ENCODE assay signal across 27 cellular contexts in genomic region chr3:27293954-27294353, GRCh38.
A peak's percentile ranks its signal among the peaks of the same experiment; 100 is the strongest.
DNase-seq lines count a peak whose midpoint lies in the region; ATAC-seq and TF ChIP-seq lines count a peak whose summit lies in the region.
"Had no signal": no experiment of that assay in that cellular context is flagged by ENCODE, and none has a peak within 500 bp of the region (broad histone marks: within the 10 kb centered on the region; RNA-seq: fewer than 3 reads in every experiment).

No MANE protein-coding gene starts in this region.

- ATAC-seq in left cardiac atrium (no peak), gastroesophageal sphincter (peak; percentile 10), HG03520 (IDR thresholded peaks at IDR 0.05; ENCODE audit: unreplicated experiment) (no peak)

- H3K27me3 ChIP-seq in cardiac muscle cell (no peaks in the 10 kb centered on the region), gastroesophageal sphincter (no peaks in the 10 kb centered on the region), PC-9 (ENCODE audit: insufficient read depth, low read depth) (no peaks in the 10 kb centered on the region)
- H3K27me3 ChIP-seq: ascending aorta, upper lobe of left lung had no signal

- H4K20me1 ChIP-seq in PC-9 (ENCODE audit: insufficient read depth), result no peaks in the 10 kb centered on the region

- H3K4me1 ChIP-seq in cardiac muscle cell (ENCODE audit: low read depth), result peaks cover 14% of the 10 kb centered on the region
- H3K4me1 ChIP-seq in gastroesophageal sphincter, result peaks cover 3 to 50% (median 8%) of the 10 kb centered on the region in 3 donors
- no peaks in the 10 kb centered on the region for H3K4me1 ChIP-seq in PC-9 (replicated peaks; ENCODE audit: insufficient read depth)

- H3K9me2 ChIP-seq in PC-9 (ENCODE audit: insufficient read depth), result no peaks in the 10 kb centered on the region

- TF ChIP-seq CTCF in cardiac muscle cell (IDR thresholded peaks at IDR 0.05; ENCODE audit: low read depth, low read length) (no peak), chondrocyte (IDR thresholded peaks at IDR 0.05) (no peak), gastroesophageal sphincter (IDR thresholded peaks at IDR 0.05) (no peak), PC-9 (conservative IDR thresholded peaks at IDR 0.05) (no peak), CD14-positive monocyte (IDR thresholded peaks at IDR 0.05) (no peak)

- intact Hi-C loops in left cardiac atrium (cut with DNase I) (no loop called here), PC-9 (cut with micrococcal nuclease; ENCODE audit: unreplicated experiment) (no loop called here), CD14-positive monocyte (cut with micrococcal nuclease) (no loop called here)

- H3K27ac Mint-ChIP-seq in chondrocyte (ENCODE audit: unreplicated experiment) (peak overlapping the region; percentile 10), CD14-positive monocyte (no peak overlapping the region)
- H3K27ac Mint-ChIP-seq: activated naive CD4-positive, alpha-beta T cell treated with anti-CD3 and anti-CD28 coated beads, Interleukin-2, amount 10 ng/mL, durations not matched to agents 7 days and 5 days; activated T-helper 1 cell treated with anti-CD3 and anti-CD28 coated beads, Interleukin-12 subunit alpha, Interleukin-12 subunit beta, Interleukin-2, Interleukin-4 antibody, amounts not matched to agents 30 ng/mL and 10 ng/mL and 1 ng/mL, durations not matched to agents 14 hours and 24 hours and 36 hours had no signal

- peak in 1 of 2 donors; percentile 52 for DNase-seq in cardiac muscle cell (ENCODE audit: low read depth in 1 of 2, low spot score in 1 of 2)
- DNase-seq in left cardiac atrium, result no peak
- no peak for DNase-seq in chondrocyte (ENCODE audit: low spot score)
- DNase-seq in glomerular visceral epithelial cell (ENCODE audit: extremely low spot score), result no peak
- DNase-seq in PC-9, result no peak
- no peak for DNase-seq in CD14-positive monocyte (ENCODE audit: low spot score)
- DNase-seq: activated CD4-positive, alpha-beta T cell treated with anti-CD3 and anti-CD28 coated beads, Interleukin-2, amount 50 U/mL, for 1 hour; activated naive CD4-positive, alpha-beta T cell treated with anti-CD3 and anti-CD28 coated beads, Interleukin-2, amount 10 ng/mL, durations not matched to agents 7 days and 5 days; cerebellar nuclear complex; DMS153; effector CD4-positive, alpha-beta T cell; GDM1; GM23248; Kasumi-1; kidney; mammary epithelial cell; NCI-H1694 treated with DMSO at 0.1 percent for 48 hours; NCI-H2171 treated with DMSO at 0.1 percent for 48 hours; NCI-H526; T-helper 2 cell; upper lobe of left lung had no signal

- no peak overlapping the region for H2AFZ ChIP-seq in PC-9
- H2AFZ ChIP-seq: GM23248 had no signal

- TF ChIP-seq EP300 in gastroesophageal sphincter (IDR thresholded peaks at IDR 0.05), result no peak

- H3K36me3 Mint-ChIP-seq in chondrocyte (ENCODE audit: low read depth) (peaks cover 21% of the 10 kb centered on the region), CD14-positive monocyte (no peaks in the 10 kb centered on the region)
- H3K36me3 Mint-ChIP-seq: activated naive CD4-positive, alpha-beta T cell treated with anti-CD3 and anti-CD28 coated beads, Interleukin-2, amount 10 ng/mL, durations not matched to agents 7 days and 5 days had no signal

- no peak overlapping the region for H3K4me2 ChIP-seq in PC-9

- H3K79me2 ChIP-seq in PC-9 (ENCODE audit: low read depth), result no peaks in the 10 kb centered on the region

- H3K9me3 ChIP-seq in cardiac muscle cell (ENCODE audit: low read depth) (no peaks in the 10 kb centered on the region), gastroesophageal sphincter (no peaks in the 10 kb centered on the region), PC-9 (ENCODE audit: insufficient read depth, low read depth) (no peaks in the 10 kb centered on the region; the same call in 1 of the 2 replicates)
- H3K9me3 ChIP-seq: ascending aorta had no signal

- H3K36me3 ChIP-seq in cardiac muscle cell (no peaks in the 10 kb centered on the region), gastroesophageal sphincter (no peaks in the 10 kb centered on the region), PC-9 (ENCODE audit: low read depth) (no peaks in the 10 kb centered on the region)
- H3K36me3 ChIP-seq: ascending aorta, upper lobe of left lung had no signal

- BruUV-seq in PC-9 (replicated peaks; lab: Mats Ljungman, UMichigan), result no TSS peak

- POLR2A ChIA-PET in PC-9 (lab: Charles Lee; ENCODE audit: unreplicated experiment), result no interaction called here

- H3K9me3 Mint-ChIP-seq in chondrocyte (ENCODE audit: low read depth) (peaks cover 5% of the 10 kb centered on the region), CD14-positive monocyte (peaks cover 1 to 10% (median 7%) of the 10 kb centered on the region in 7 donors)
- H3K9me3 Mint-ChIP-seq: activated naive CD4-positive, alpha-beta T cell treated with anti-CD3 and anti-CD28 coated beads, Interleukin-2, amount 10 ng/mL, durations not matched to agents 7 days and 5 days; activated T-helper 1 cell treated with anti-CD3 and anti-CD28 coated beads, Interleukin-12 subunit alpha, Interleukin-12 subunit beta, Interleukin-2, Interleukin-4 antibody, amounts not matched to agents 30 ng/mL and 10 ng/mL and 1 ng/mL, durations not matched to agents 14 hours and 24 hours and 36 hours had no signal

- H3K27me3 Mint-ChIP-seq in chondrocyte (ENCODE audit: low read depth) (no peaks in the 10 kb centered on the region), CD14-positive monocyte (ENCODE audit: low read depth in 3 of 3) (peaks cover 0 to 2% (median 1%) of the 10 kb centered on the region in 3 donors)
- H3K27me3 Mint-ChIP-seq: activated naive CD4-positive, alpha-beta T cell treated with anti-CD3 and anti-CD28 coated beads, Interleukin-2, amount 10 ng/mL, durations not matched to agents 7 days and 5 days; progenitor cell of endocrine pancreas had no signal

- no peak overlapping the region for H3K4me3 ChIP-seq in cardiac muscle cell
- H3K4me3 ChIP-seq in gastroesophageal sphincter, result no peak overlapping the region
- no peak overlapping the region for H3K4me3 ChIP-seq in PC-9
- H3K4me3 ChIP-seq: ascending aorta, GM23248, upper lobe of left lung had no signal

- TF ChIP-seq POLR2A in gastroesophageal sphincter (IDR thresholded peaks at IDR 0.05), result no peak

- peak overlapping the region; percentile 3 for H3K27ac ChIP-seq in cardiac muscle cell
- peak overlapping the region in 3 of 4 donors; percentile 4 to 51 (median 31) for H3K27ac ChIP-seq in gastroesophageal sphincter
- no peak overlapping the region for H3K27ac ChIP-seq in PC-9
- H3K27ac ChIP-seq: GM23248, upper lobe of left lung, VCaP had no signal

- WGBS in gastroesophageal sphincter (ENCODE audit: low coverage in 1 of 2), 2 donors, result 7 to 28% methylated on average over 2 of the region's 2 CpGs

- H3F3A ChIP-seq in PC-9 (ENCODE audit: insufficient read depth, low read depth), result no peaks in the 10 kb centered on the region

- H3K4me3 Mint-ChIP-seq in chondrocyte (ENCODE audit: unreplicated experiment) (no peak overlapping the region), CD14-positive monocyte (no peak overlapping the region)
- H3K4me3 Mint-ChIP-seq: activated naive CD4-positive, alpha-beta T cell treated with anti-CD3 and anti-CD28 coated beads, Interleukin-2, amount 10 ng/mL, durations not matched to agents 7 days and 5 days; activated T-helper 1 cell treated with anti-CD3 and anti-CD28 coated beads, Interleukin-12 subunit alpha, Interleukin-12 subunit beta, Interleukin-2, Interleukin-4 antibody, amounts not matched to agents 30 ng/mL and 10 ng/mL and 1 ng/mL, durations not matched to agents 14 hours and 24 hours and 36 hours had no signal

- peaks cover 34% of the 10 kb centered on the region for H3K4me1 Mint-ChIP-seq in chondrocyte (ENCODE audit: low read depth)
- H3K4me1 Mint-ChIP-seq in CD14-positive monocyte, result no peaks in the 10 kb centered on the region
- H3K4me1 Mint-ChIP-seq: activated naive CD4-positive, alpha-beta T cell treated with anti-CD3 and anti-CD28 coated beads, Interleukin-2, amount 10 ng/mL, durations not matched to agents 7 days and 5 days had no signal

- CTCF ChIA-PET in PC-9 (lab: Charles Lee), result no interaction called here
